36 cellular contexts compared by ENCODE assay signal in genomic region chr13:75347457-75347856, GRCh38.
"Had no signal": no experiment of that assay in that cellular context is flagged by ENCODE, and none has a peak within 500 bp of the region (broad histone marks: within the 10 kb centered on the region; RNA-seq: fewer than 3 reads in every experiment).

No MANE protein-coding gene starts in this region.

- H3K27me3 ChIP-seq: adrenal gland, body of pancreas, brain microvascular endothelial cell, cardiac muscle cell had no signal

- ATAC-seq: activated CD4-positive, CD25-positive, alpha-beta regulatory T cell treated with anti-CD3 and anti-CD28 coated beads, Interleukin-2, amount 50 U/mL, for 24 hours; activated CD8-positive, alpha-beta T cell treated with anti-CD3 and anti-CD28 coated beads for 36 hours; activated naive CD4-positive, alpha-beta T cell treated with anti-CD3 and anti-CD28 coated beads, Interleukin-2, amount 50 U/mL, for 72 hours; activated T-cell treated with anti-CD3 and anti-CD28 coated beads, Interleukin-2, amount 50 U/mL, for 4 hours; activated T-cell treated with anti-CD3 and anti-CD28 coated beads, Interleukin-2, amount 50 U/mL, for 72 hours; activated T-helper 17 cell treated with anti-CD3 and anti-CD28 coated beads, Interleukin-2, amount 50 U/mL, for 72 hours; body of pancreas; WTC11 had no signal

- H3K36me3 ChIP-seq: brain microvascular endothelial cell, WERI-Rb-1 had no signal

- H3K27ac ChIP-seq: brain microvascular endothelial cell, cardiac muscle cell, WERI-Rb-1 had no signal

- H3K4me1 ChIP-seq: body of pancreas had no signal

- DNase-seq: activated CD4-positive, alpha-beta memory T cell treated with anti-CD3 and anti-CD28 coated beads for 36 hours; activated CD4-positive, alpha-beta T cell treated with anti-CD3 and anti-CD28 coated beads for 4 hours; activated CD4-positive, alpha-beta T cell treated with anti-CD3 and anti-CD28 coated beads, Interleukin-2, amount 10 ng/mL, durations not matched to agents 24 days and 14 days; activated CD4-positive, alpha-beta T cell treated with anti-CD3 and anti-CD28 coated beads, Interleukin-2, amount 50 U/mL, for 1 hour; activated CD4-positive, alpha-beta T cell treated with anti-CD3 and anti-CD28 coated beads, Interleukin-2, amount 50 U/mL, for 4 hours; activated CD4-positive, CD25-positive, alpha-beta regulatory T cell; activated CD8-positive, alpha-beta memory T cell treated with anti-CD3 and anti-CD28 coated beads, Interleukin-2, amount 50 U/mL, for 4 hours; activated CD8-positive, alpha-beta T cell treated with anti-CD3 and anti-CD28 coated beads for 36 hours; activated effector memory CD4-positive, alpha-beta T cell treated with anti-CD3 and anti-CD28 coated beads, Interleukin-2, amount 50 U/mL, for 16 hours; activated gamma-delta T cell treated with Interleukin-2 at 50 U/mL for 16 hours; activated naive CD4-positive, alpha-beta T cell; activated naive CD4-positive, alpha-beta T cell treated with anti-CD3 and anti-CD28 coated beads for 36 hours; activated naive CD4-positive, alpha-beta T cell treated with anti-CD3 and anti-CD28 coated beads, Interleukin-2, amount 50 U/mL, for 16 hours; activated naive CD8-positive, alpha-beta T cell treated with anti-CD3 and anti-CD28 coated beads for 36 hours; activated T-cell treated with anti-CD3 and anti-CD28 coated beads for 4 hours; activated T-cell treated with anti-CD3 and anti-CD28 coated beads, Interleukin-2, amount 50 U/mL, for 1 hour; activated T-cell treated with anti-CD3 and anti-CD28 coated beads, Interleukin-2, amount 50 U/mL, for 4 hours; activated T-cell treated with anti-CD3 and anti-CD28 coated beads, Interleukin-2, amount 50 U/mL, for 72 hours; adrenal gland; amniotic stem cell; aorta; body of pancreas; brain microvascular endothelial cell; caudate nucleus; SW 1271; T-helper 1 cell; T-helper 2 cell; T-helper 9 cell; WERI-Rb-1 had no signal

- H3K4me3 ChIP-seq: adrenal gland, body of pancreas, cardiac muscle cell had no signal

- FAIRE-seq: bronchial epithelial cell, TTC549 had no signal

- H3K9me3 ChIP-seq: adrenal gland, body of pancreas had no signal
